ENCODE assay signal across 10 cellular contexts in the genomic region with DNA sequence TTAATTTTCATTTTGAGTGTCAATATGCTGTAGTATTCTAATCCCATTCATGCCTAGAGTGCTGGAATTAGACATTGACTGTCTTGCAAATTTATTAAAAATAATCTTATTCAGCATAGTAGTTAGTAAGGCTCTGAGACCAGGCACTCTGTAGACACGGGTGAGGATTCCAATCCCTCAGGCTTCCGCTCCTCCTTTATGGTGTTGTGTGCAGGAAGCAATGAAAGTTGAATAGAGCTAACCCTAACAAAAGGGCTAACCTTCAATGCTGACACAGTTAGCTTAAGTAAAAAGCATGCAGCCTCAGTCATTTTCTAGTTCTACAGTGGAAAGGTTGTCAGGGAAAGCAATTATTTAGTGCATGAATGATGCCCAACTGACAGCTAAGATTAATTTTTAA.
DNase-seq lines count a peak whose midpoint lies in the region; ATAC-seq and TF ChIP-seq lines count a peak whose summit lies in the region.
"Had no signal": no experiment of that assay in that cellular context is flagged by ENCODE, and none has a peak within 500 bp of the region (broad histone marks: within the 10 kb centered on the region; RNA-seq: fewer than 3 reads in every experiment).

No MANE protein-coding gene starts in this region.

- WGBS in HUES64 = 83% methylated on average over 2 of the region's 2 CpGs

- H3K36me3 ChIP-seq in CD4-positive, CD25-positive, alpha-beta regulatory T cell (ENCODE audit: control insufficient read depth, insufficient read depth, low read length) = peaks cover 6% of the 10 kb centered on the region
- H3K36me3 ChIP-seq in HUES64 (ENCODE audit: insufficient read depth, low read length) (no peaks in the 10 kb centered on the region), duodenal mucosa (ENCODE audit: control insufficient read depth in 1 of 2, insufficient read depth in 2 of 2, low read length in 2 of 2) (no peaks in the 10 kb centered on the region)

- no peaks in the 10 kb centered on the region for H3K27me3 Mint-ChIP-seq in CD4-positive, CD25-positive, alpha-beta regulatory T cell
- no peaks in the 10 kb centered on the region for H3K27me3 Mint-ChIP-seq in osteocyte (ENCODE audit: unreplicated experiment)

- no peak for TF ChIP-seq CTCF in osteocyte (IDR thresholded peaks at IDR 0.05)

- peak overlapping the region; percentile 98 to 100 (median 99) for H3K27ac Mint-ChIP-seq in CD4-positive, CD25-positive, alpha-beta regulatory T cell
- peak overlapping the region; percentile 94 for H3K27ac Mint-ChIP-seq in osteocyte (ENCODE audit: unreplicated experiment)

- peaks cover 17 to 57% (median 32%) of the 10 kb centered on the region in 4 donors for H3K4me1 Mint-ChIP-seq in CD4-positive, CD25-positive, alpha-beta regulatory T cell
- H3K4me1 Mint-ChIP-seq in osteocyte (ENCODE audit: unreplicated experiment) = peaks cover 72% of the 10 kb centered on the region

- peaks cover 68% of the 10 kb centered on the region for H3K4me1 ChIP-seq in CD4-positive, CD25-positive, alpha-beta regulatory T cell (ENCODE audit: control insufficient read depth, insufficient read depth, low read length, poor library complexity, severe bottlenecking)
- H3K4me1 ChIP-seq in HUES64 (ENCODE audit: insufficient read depth, low read length) (peaks cover 63% of the 10 kb centered on the region), duodenal mucosa (ENCODE audit: control insufficient read depth in 1 of 2, insufficient read depth in 2 of 2, low read length in 2 of 2) (peaks cover 16 to 35% of the 10 kb centered on the region in 2 donors)

- H3K36me3 Mint-ChIP-seq in CD4-positive, CD25-positive, alpha-beta regulatory T cell = peaks cover 25% of the 10 kb centered on the region
- peaks cover 31% of the 10 kb centered on the region for H3K36me3 Mint-ChIP-seq in osteocyte (ENCODE audit: unreplicated experiment)

- H3K9me3 Mint-ChIP-seq in CD4-positive, CD25-positive, alpha-beta regulatory T cell = peaks cover 0 to 5% (median 0%) of the 10 kb centered on the region in 7 donors
- no peaks in the 10 kb centered on the region for H3K9me3 Mint-ChIP-seq in osteocyte (ENCODE audit: unreplicated experiment)

- ATAC-seq in CD4-positive, CD25-positive, alpha-beta regulatory T cell (ENCODE audit: low read depth in 2 of 2) = no peak
- ATAC-seq in HG02623 (IDR thresholded peaks at IDR 0.05; ENCODE audit: unreplicated experiment) (no peak), HG03439 (IDR thresholded peaks at IDR 0.05; ENCODE audit: unreplicated experiment) (no peak), HG03565 (IDR thresholded peaks at IDR 0.05; ENCODE audit: unreplicated experiment) (no peak)

- peak overlapping the region; percentile 99 for H3K4me3 ChIP-seq in CD4-positive, CD25-positive, alpha-beta regulatory T cell (ENCODE audit: low read depth, low read length)
- H3K4me3 ChIP-seq in HUES64 (ENCODE audit: low read length) = peak overlapping the region; percentile 60
- H3K4me3 ChIP-seq in duodenal mucosa (ENCODE audit: low read depth in 1 of 2, low read length in 2 of 2) = peak overlapping the region; percentile 68 to 87

- no peaks in the 10 kb centered on the region for H3K27me3 ChIP-seq in CD4-positive, CD25-positive, alpha-beta regulatory T cell (ENCODE audit: control insufficient read depth, insufficient read depth, low read length)
- H3K27me3 ChIP-seq in HUES64 (ENCODE audit: insufficient read depth, low read length) (no peaks in the 10 kb centered on the region), duodenal mucosa (ENCODE audit: control insufficient read depth in 1 of 2, insufficient read depth in 2 of 2, low read length in 2 of 2) (no peaks in the 10 kb centered on the region)

- peak overlapping the region; percentile 92 to 100 (median 98) for H3K4me3 Mint-ChIP-seq in CD4-positive, CD25-positive, alpha-beta regulatory T cell
- H3K4me3 Mint-ChIP-seq in osteocyte (ENCODE audit: unreplicated experiment) = peak overlapping the region; percentile 90

- no peak overlapping the region for H3K9ac ChIP-seq in HUES64 (ENCODE audit: low read depth, low read length)
- H3K9ac ChIP-seq in duodenal mucosa (ENCODE audit: low read depth in 1 of 2, low read length in 2 of 2) = peak overlapping the region; percentile 56 to 71

- H3K27ac ChIP-seq in CD4-positive, CD25-positive, alpha-beta regulatory T cell (ENCODE audit: insufficient read depth, low read length, poor library complexity, severe bottlenecking) = peak overlapping the region; percentile 95
- H3K27ac ChIP-seq in HUES64 (ENCODE audit: low read depth, low read length) (no peak overlapping the region), duodenal mucosa (ENCODE audit: low read depth, low read length) (peak overlapping the region; percentile 72)

- peak in 1 of 3 donors; percentile 74 for DNase-seq in CD4-positive, CD25-positive, alpha-beta regulatory T cell
- DNase-seq in osteocyte (ENCODE audit: extremely low spot score, unreplicated experiment) = no peak
- DNase-seq in stimulated activated naive CD4-positive, alpha-beta T cell treated with Interleukin-2 at 50 U/mL for 16 hours (lab: John Stamatoyannopoulos, UW) = no peak
- DNase-seq: GF-D8, NCI-H1694 treated with DMSO at 0.1 percent for 48 hours had no signal

- H3K9me3 ChIP-seq in CD4-positive, CD25-positive, alpha-beta regulatory T cell (ENCODE audit: control insufficient read depth in 2 of 2, low read length in 2 of 2) = no peaks in the 10 kb centered on the region
- H3K9me3 ChIP-seq in HUES64 (ENCODE audit: insufficient read depth, low read depth, low read length) = no peaks in the 10 kb centered on the region
- no peaks in the 10 kb centered on the region for H3K9me3 ChIP-seq in duodenal mucosa (ENCODE audit: control insufficient read depth in 1 of 2, low read length in 2 of 2)
